In the genomic region with DNA sequence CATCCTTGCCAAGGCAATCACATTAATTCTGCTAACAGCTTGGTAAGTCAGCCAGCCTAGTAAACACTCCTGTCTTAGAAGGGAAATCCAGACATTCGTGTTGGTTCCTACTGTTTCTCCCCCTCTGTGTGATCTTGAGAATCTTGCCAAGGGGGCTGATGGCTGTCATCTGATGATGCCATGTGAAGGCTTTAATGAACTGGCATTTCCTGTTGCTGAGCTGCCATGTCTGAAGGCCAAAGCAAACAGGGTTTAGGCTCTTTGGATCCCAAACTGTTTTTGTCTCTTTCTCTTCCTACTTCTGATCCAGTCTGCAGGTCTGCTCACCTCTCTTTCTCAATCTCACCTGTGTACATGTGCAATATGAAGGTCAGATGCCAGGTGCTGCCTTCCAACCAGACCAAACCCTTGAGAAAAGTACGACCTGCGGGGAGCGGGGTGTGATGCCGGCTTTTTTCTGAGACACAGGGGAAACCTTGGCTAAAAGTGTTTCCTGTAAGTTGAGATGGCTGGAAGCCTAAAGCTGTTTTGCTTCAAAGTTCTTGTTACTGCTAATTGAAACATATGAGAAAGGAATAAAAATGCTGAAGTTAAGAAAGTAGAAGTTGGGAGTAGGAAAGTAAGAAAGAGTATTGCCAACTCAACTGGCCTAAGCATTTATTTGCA, we compare ENCODE assay signal across 17 cellular contexts.
DNase-seq lines count a peak whose midpoint lies in the region; ATAC-seq and TF ChIP-seq lines count a peak whose summit lies in the region.
"Had no signal": no experiment of that assay in that cellular context is flagged by ENCODE, and none has a peak within 500 bp of the region (broad histone marks: within the 10 kb centered on the region; RNA-seq: fewer than 3 reads in every experiment).

No MANE protein-coding gene starts in this region.

- peaks cover 13% of the 10 kb centered on the region for H3K4me1 ChIP-seq in A673 (ENCODE audit: insufficient read depth, low read length, poor library complexity, severe bottlenecking)
- H3K4me1 ChIP-seq: Peyer's patch had no signal

- peaks cover 5% of the 10 kb centered on the region for H3K9me3 Mint-ChIP-seq in osteocyte (ENCODE audit: unreplicated experiment)

- ATAC-seq in esophagus mucosa: peak; percentile 28
- ATAC-seq in activated CD4-positive, CD25-positive, alpha-beta regulatory T cell treated with anti-CD3 and anti-CD28 coated beads, Interleukin-2, amount 50 U/mL, for 24 hours: no peak
- no peak for ATAC-seq in GM21447 (IDR thresholded peaks at IDR 0.05; ENCODE audit: unreplicated experiment)
- ATAC-seq: HepG2 had no signal

- no peaks in the 10 kb centered on the region for H3K36me3 Mint-ChIP-seq in osteocyte (ENCODE audit: unreplicated experiment)

- H3K27ac Mint-ChIP-seq in osteocyte (ENCODE audit: unreplicated experiment): peak overlapping the region; percentile 93

- CTCF ChIA-PET in A673 (lab: Charles Lee): no interaction called here

- H3K27me3 ChIP-seq in A673 (replicated peaks; ENCODE audit: insufficient read depth, low read depth, low read length, poor library complexity): no peaks in the 10 kb centered on the region
- H3K27me3 ChIP-seq in MG63: no peaks in the 10 kb centered on the region
- H3K27me3 ChIP-seq: Peyer's patch had no signal

- peak overlapping the region; percentile 72 for H3K27ac ChIP-seq in A673 (ENCODE audit: low read depth, low read length, poor library complexity, severe bottlenecking)
- H3K27ac ChIP-seq: C4-2B, Peyer's patch had no signal

- peaks cover 53% of the 10 kb centered on the region for H3K4me1 Mint-ChIP-seq in osteocyte (ENCODE audit: unreplicated experiment)

- TF ChIP-seq CTCF in A673 (conservative IDR thresholded peaks at IDR 0.05; ENCODE audit: low read depth, low read length) (no peak), osteocyte (IDR thresholded peaks at IDR 0.05) (no peak)

- intact Hi-C loops in A673 (cut with micrococcal nuclease; ENCODE audit: unreplicated experiment): no loop called here

- DNase-seq in A673 (ENCODE audit: low spot score) (peak; percentile 86), MG63 (peak; percentile 52), osteocyte (ENCODE audit: extremely low spot score, unreplicated experiment) (no peak), SK-N-DZ (ENCODE audit: low spot score) (no peak)
- DNase-seq: AML-193, DMS79, KG1, NCI-H1417 treated with DMSO at 0.1 percent for 48 hours, NCI-H187 treated with DMSO at 0.1 percent for 48 hours, NCI-H345, NCI-H526, Peyer's patch had no signal

- H3K4me3 ChIP-seq in A673 (ENCODE audit: low read depth, low read length, poor library complexity, severe bottlenecking) (peak overlapping the region; percentile 21), MG63 (no peak overlapping the region)
- H3K4me3 ChIP-seq: Peyer's patch had no signal

- POLR2A ChIA-PET in A673 (lab: Charles Lee; ENCODE audit: low non-redundant PET): no interaction called here

- no peaks in the 10 kb centered on the region for H3K27me3 Mint-ChIP-seq in osteocyte (ENCODE audit: unreplicated experiment)

- peak overlapping the region; percentile 34 for H3K4me3 Mint-ChIP-seq in osteocyte (ENCODE audit: unreplicated experiment)

- H3K9me3 ChIP-seq in A673 (ENCODE audit: low read depth, low read length, poor library complexity, severe bottlenecking): no peaks in the 10 kb centered on the region
- H3K9me3 ChIP-seq in MG63: no peaks in the 10 kb centered on the region
- H3K9me3 ChIP-seq: Peyer's patch had no signal

- no TSS peak for BruUV-seq in A673 (replicated peaks; lab: Mats Ljungman, UMichigan)

- H3K36me3 ChIP-seq in A673 (ENCODE audit: insufficient read depth, low read length, poor library complexity, severe bottlenecking): no peaks in the 10 kb centered on the region
- H3K36me3 ChIP-seq in MG63: no peaks in the 10 kb centered on the region
- H3K36me3 ChIP-seq: Peyer's patch had no signal

Comparison
In these comparisons a context has a peak if more than half of its experiments do, and no peak if none do; other contexts are left out.
1. DNase-seq: peak in A673 (single experiment) and MG63 (single experiment); none in osteocyte (single experiment) and SK-N-DZ (single experiment).